In genomic region chr5:132736853-132737833, GRCh38 we compare ENCODE assay signal across 8 cellular contexts. TPM values are rescaled to one million over a fixed set of nuclear protein-coding genes. Genes with fewer than 3 reads are reported as not detected.
A peak's percentile ranks its signal among the peaks of the same experiment; 100 is the strongest.
DNase-seq lines count a peak whose midpoint lies in the region; ATAC-seq and TF ChIP-seq lines count a peak whose summit lies in the region.

Gene KIF3A (minus strand): TSS chr5:132737546. CDS start chr5:132737419, 127 bp downstream.

- WGBS in esophagus squamous epithelium, 2 donors = 1 to 3% methylated on average over 13 to 20 of the region's 81 CpGs

- H3K27me3 ChIP-seq in KMS-11 (ENCODE audit: insufficient read depth, low read depth) (no peaks in the 10 kb centered on the region), Peyer's patch (no peaks in the 10 kb centered on the region), esophagus squamous epithelium (peaks cover 0 to 9% (median 0%) of the 10 kb centered on the region in 4 donors)

- H3K9ac ChIP-seq in KMS-11 = peak within 1 kb of the TSS; percentile 38; the same call in 1 of the 2 replicates

- no peak within 1 kb of the TSS for H3K4me3 ChIP-seq in KMS-11 (IDR thresholded peaks at IDR 0.05; ENCODE audit: insufficient read depth, low read depth, low read length)
- peak within 1 kb of the TSS; percentile 84 to 90 (median 88) for H3K4me3 ChIP-seq in Peyer's patch
- peak within 1 kb of the TSS; percentile 72 to 92 (median 82) for H3K4me3 ChIP-seq in esophagus squamous epithelium

- no peaks in the 10 kb centered on the region for H4K20me1 ChIP-seq in KMS-11 (ENCODE audit: insufficient read depth)

- H3K36me3 ChIP-seq in KMS-11 (ENCODE audit: insufficient read depth) (no peaks in the 10 kb centered on the region), Peyer's patch (no peaks in the 10 kb centered on the region), esophagus squamous epithelium (peaks cover 0 to 7% (median 0%) of the 10 kb centered on the region in 3 donors)

- ATAC-seq in GM21737 (IDR thresholded peaks at IDR 0.05; ENCODE audit: unreplicated experiment) = peak; percentile 90

- peak within 1 kb of the TSS; percentile 96 for H3K4me2 ChIP-seq in KMS-11

- H3K9me3 ChIP-seq in Peyer's patch (no peaks in the 10 kb centered on the region), esophagus squamous epithelium (no peaks in the 10 kb centered on the region)

- intact Hi-C loops in esophagus squamous epithelium (cut with DNase I) = no loop called here

- H3K27ac ChIP-seq in KMS-11 (peak within 1 kb of the TSS; percentile 18; the same call in 1 of the 2 replicates), Peyer's patch (peak within 1 kb of the TSS; percentile 65 to 88 (median 70)), esophagus squamous epithelium (peak within 1 kb of the TSS; percentile 63 to 85 (median 80))

- DNase-seq in DMS79 treated with DMSO at 0.1 percent for 48 hours (lab: John Stamatoyannopoulos, UW) (peak; percentile 75), Peyer's patch (peak; percentile 94 to 99 (median 97)), esophagus squamous epithelium (lab: John Stamatoyannopoulos, UW) (peak; percentile 70), myocyte (ENCODE audit: low read depth) (peak; percentile 97)
- peak; percentile 99 for DNase-seq in activated T-cell treated with anti-CD3 and anti-CD28 coated beads, Interleukin-2, amount 50 U/mL, for 48 hours
- peak; percentile 97 to 99 for DNase-seq in stimulated activated CD8-positive, alpha-beta memory T cell treated with anti-CD3 and anti-CD28 coated beads, Interleukin-7, amount 100 ng/mL, for 48 hours (ENCODE audit: extremely low read depth in 1 of 2, low read depth in 1 of 2)

- peaks cover 23% of the 10 kb centered on the region for H3K4me1 ChIP-seq in KMS-11 (ENCODE audit: low read depth, poor library complexity, severe bottlenecking)
- peaks cover 0 to 6% (median 2%) of the 10 kb centered on the region in 4 donors for H3K4me1 ChIP-seq in Peyer's patch
- peaks cover 0 to 21% (median 5%) of the 10 kb centered on the region in 3 donors for H3K4me1 ChIP-seq in esophagus squamous epithelium

- 0 out of 2 replicates have a peak, but pooled peaks have one; percentile 19 for TF ChIP-seq CTCF in KMS-11 (conservative IDR thresholded peaks at IDR 0.05; ENCODE audit: low read depth, low read length)
- TF ChIP-seq CTCF in Peyer's patch (IDR thresholded peaks at IDR 0.05) = peak in 3 of 6 experiments; percentile 35 to 51 (median 50)
- TF ChIP-seq CTCF in esophagus squamous epithelium (IDR thresholded peaks at IDR 0.05) = peak in 5 of 6 experiments; percentile 18 to 50 (median 22)

- TF ChIP-seq POLR2A in Peyer's patch (IDR thresholded peaks at IDR 0.05) = peak in 1 of 2 donors; percentile 30
- TF ChIP-seq POLR2A in esophagus squamous epithelium (IDR thresholded peaks at IDR 0.05) = peak in 2 of 4 donors; percentile 12 to 47

- peak within 1 kb of the TSS; percentile 86 for H2AFZ ChIP-seq in KMS-11 (ENCODE audit: low read depth)

- H3K79me2 ChIP-seq in KMS-11 (ENCODE audit: insufficient read depth, low read depth) = no peaks in the 10 kb centered on the region

RNA-seq across cellular contexts. Expression of gene KIF3A, which starts in this region (rescaled TPM):
- total RNA-seq in Peyer's patch (10 to 100 TPM in 1 of 4 donors, 1 to 10 TPM in 3; 1.5 to 32.2 (median 4.0) TPM), esophagus squamous epithelium (1 to 10 TPM; 2.2 to 7.6 (median 4.6) TPM), myocyte (7.1 and 7.4 TPM in 2 replicates)
- 9.1 TPM for polyA plus RNA-seq in myocyte (2012)

Comparison
In these comparisons a context has a peak if more than half of its experiments do, and no peak if none do; other contexts are left out.
1. H3K27ac ChIP-seq: peak in every context shown above with its lines; median percentile 80 in esophagus squamous epithelium; 70 in Peyer's patch; 18 in KMS-11.